Comparison of ENCODE assay signal across 1 cellular context in genomic region chr20:37537505-37537904, GRCh38.
A peak's percentile ranks its signal among the peaks of the same experiment; 100 is the strongest.
TF ChIP-seq lines count a peak whose summit lies in the region.

No MANE protein-coding gene starts in this region.

TF ChIP-seq in K562, 482 proteins besides CTCF, POLR2A, EP300 and RAD21:
- TF ChIP-seq RBM25 (IDR thresholded peaks at IDR 0.05; ENCODE audit: low read depth, low read length, severe bottlenecking) (peak; percentile 56), ELF1 (tag; IDR thresholded peaks at IDR 0.05) (no peak), ZNF507 (tag; conservative IDR thresholded peaks at IDR 0.05) (no peak), SMARCE1 (IDR thresholded peaks at IDR 0.05) (no peak), ZNF146 (CRISPR knock-in tag; IDR thresholded peaks at IDR 0.05; ENCODE audit: unreplicated experiment) (no peak)
